Comparison of ENCODE assay signal across 8 cellular contexts in the genomic region with DNA sequence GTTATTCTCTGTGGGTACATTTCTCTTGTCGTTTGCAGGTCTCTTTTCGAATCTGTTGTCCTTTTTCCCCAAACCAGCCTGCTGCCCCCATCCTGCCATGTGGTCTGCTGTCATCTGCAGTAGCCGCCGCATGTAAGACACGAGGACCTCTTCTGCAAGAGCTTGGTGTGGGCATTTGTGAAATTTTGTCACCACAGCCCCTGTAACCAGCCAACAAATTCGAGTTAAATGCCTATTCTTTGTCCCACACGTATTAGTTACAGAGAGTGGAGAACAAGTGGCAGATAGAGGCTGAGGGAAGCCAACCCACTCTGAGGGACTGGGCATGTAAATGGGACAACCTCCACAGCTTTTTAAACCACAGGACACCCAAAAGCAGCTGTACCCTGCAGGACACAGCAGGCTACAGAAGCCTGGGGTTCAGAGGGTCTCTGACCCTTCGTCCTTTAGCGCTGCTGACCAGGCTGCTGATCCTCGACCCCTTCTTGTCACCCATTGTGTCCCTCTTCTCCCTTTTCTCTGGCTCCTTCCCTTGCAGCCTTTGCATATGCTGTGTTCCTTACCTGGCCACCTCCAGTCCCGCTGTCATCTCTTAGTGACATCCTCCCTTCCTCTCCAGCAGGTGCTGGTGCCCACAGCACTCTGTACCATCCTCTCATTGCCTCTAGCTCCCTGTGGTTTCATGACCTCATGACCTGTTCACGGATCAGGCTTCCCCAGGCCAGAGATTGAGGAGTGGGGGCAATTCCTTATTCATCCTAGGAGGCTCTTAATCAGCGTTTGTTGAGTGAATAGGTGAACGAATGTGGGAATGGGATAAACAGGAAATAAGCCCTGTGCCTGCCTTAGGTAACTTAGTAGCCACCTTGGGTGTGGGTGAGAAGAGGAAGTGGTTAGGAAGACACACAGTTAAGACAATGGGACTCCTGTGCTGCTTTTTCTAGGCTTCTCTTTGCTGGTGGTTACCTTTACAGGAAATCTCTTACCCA. TPM values are rescaled to one million over a fixed set of nuclear protein-coding genes. Genes with fewer than 3 reads are reported as not detected.
A peak's percentile ranks its signal among the peaks of the same experiment; 100 is the strongest.
DNase-seq lines count a peak whose midpoint lies in the region; ATAC-seq and TF ChIP-seq lines count a peak whose summit lies in the region.

No MANE protein-coding gene starts in this region.

- intact Hi-C loops in activated CD4-positive, alpha-beta T cell treated with anti-CD3 and anti-CD28 coated beads for 36 hours (cut with DNase I, micrococcal nuclease): loop anchor here (1.0 to 10.0 kb wide), 10 partner anchors 34 to 888 kb away; a partner anchor contains a TSS

- peak overlapping the region; percentile 24 for H3K4me3 Mint-ChIP-seq in activated CD4-positive, alpha-beta T cell treated with anti-CD3 and anti-CD28 coated beads for 36 hours
- peak overlapping the region; percentile 62 to 64 for H3K4me3 Mint-ChIP-seq in activated T-cell treated with anti-CD3 and anti-CD28 coated beads, Interleukin-2, amount 50 U/mL, for 72 hours
- no peak overlapping the region for H3K4me3 Mint-ChIP-seq in neural crest cell

- H3K9me3 Mint-ChIP-seq in activated CD4-positive, alpha-beta T cell treated with anti-CD3 and anti-CD28 coated beads for 36 hours (ENCODE audit: low read depth): no peaks in the 10 kb centered on the region
- H3K9me3 Mint-ChIP-seq in activated T-cell treated with anti-CD3 and anti-CD28 coated beads, Interleukin-2, amount 50 U/mL, for 72 hours: no peaks in the 10 kb centered on the region
- no peaks in the 10 kb centered on the region for H3K9me3 Mint-ChIP-seq in neural crest cell

- peaks cover 91% of the 10 kb centered on the region for H3K4me1 Mint-ChIP-seq in activated CD4-positive, alpha-beta T cell treated with anti-CD3 and anti-CD28 coated beads for 36 hours
- H3K4me1 Mint-ChIP-seq in activated T-cell treated with anti-CD3 and anti-CD28 coated beads, Interleukin-2, amount 50 U/mL, for 72 hours (ENCODE audit: low read depth): peaks cover 93% of the 10 kb centered on the region
- peaks cover 47% of the 10 kb centered on the region for H3K4me1 Mint-ChIP-seq in neural crest cell

- H3K36me3 Mint-ChIP-seq in activated CD4-positive, alpha-beta T cell treated with anti-CD3 and anti-CD28 coated beads for 36 hours (ENCODE audit: low read depth): peaks cover 6% of the 10 kb centered on the region
- H3K36me3 Mint-ChIP-seq in activated T-cell treated with anti-CD3 and anti-CD28 coated beads, Interleukin-2, amount 50 U/mL, for 72 hours (ENCODE audit: insufficient read depth in 2 of 2): no peaks in the 10 kb centered on the region
- peaks cover 4% of the 10 kb centered on the region for H3K36me3 Mint-ChIP-seq in neural crest cell (ENCODE audit: low read depth)

- peak; percentile 20 for TF ChIP-seq CTCF in neural crest cell (conservative IDR thresholded peaks at IDR 0.05)

- H3K27me3 Mint-ChIP-seq in activated CD4-positive, alpha-beta T cell treated with anti-CD3 and anti-CD28 coated beads for 36 hours: no peaks in the 10 kb centered on the region
- no peaks in the 10 kb centered on the region for H3K27me3 Mint-ChIP-seq in activated T-cell treated with anti-CD3 and anti-CD28 coated beads, Interleukin-2, amount 50 U/mL, for 72 hours (ENCODE audit: low read depth)
- H3K27me3 Mint-ChIP-seq in neural crest cell (ENCODE audit: low read depth): no peaks in the 10 kb centered on the region

- POLR2A ChIA-PET in activated CD4-positive, alpha-beta T cell treated with anti-CD3 and anti-CD28 coated beads for 36 hours (lab: Charles Lee): interaction anchor here (0.9 kb wide), 3 partner anchors 13 to 55 kb away, joined by 3 read pairs; no protein-coding TSS in a partner anchor

- peak; percentile 52 for DNase-seq in activated CD4-positive, alpha-beta T cell treated with anti-CD3 and anti-CD28 coated beads for 36 hours
- DNase-seq in activated CD4-positive, alpha-beta T cell treated with anti-CD3 and anti-CD28 coated beads, Interleukin-2, amount 50 U/mL, for 4 hours: no peak
- DNase-seq in LoVo (ENCODE audit: low spot score): peak; percentile 69
- DNase-seq in activated T-cell treated with anti-CD3 and anti-CD28 coated beads, Interleukin-2, amount 50 U/mL, for 72 hours: peak; percentile 34 to 38
- DNase-seq in neural crest cell (ENCODE audit: low read depth, low spot score): no peak
- DNase-seq in medulla oblongata (ENCODE audit: extremely low spot score): no peak
- DNase-seq in putamen (ENCODE audit: low spot score): no peak

- CTCF ChIA-PET in activated CD4-positive, alpha-beta T cell treated with anti-CD3 and anti-CD28 coated beads for 36 hours (lab: Charles Lee): interaction anchor here (0.9 to 15.3 kb wide), 32 partner anchors 10 to 652 kb away, joined by 3 to 405 read pairs (median 4); a partner anchor contains a TSS

- peak overlapping the region; percentile 65 for H3K27ac Mint-ChIP-seq in activated CD4-positive, alpha-beta T cell treated with anti-CD3 and anti-CD28 coated beads for 36 hours
- H3K27ac Mint-ChIP-seq in activated T-cell treated with anti-CD3 and anti-CD28 coated beads, Interleukin-2, amount 50 U/mL, for 72 hours: peak overlapping the region; percentile 85
- no peak overlapping the region for H3K27ac Mint-ChIP-seq in neural crest cell (ENCODE audit: unreplicated experiment)

- ATAC-seq in activated CD4-positive, alpha-beta T cell treated with anti-CD3 and anti-CD28 coated beads for 36 hours: peak; percentile 63
- peak; percentile 63 to 64 for ATAC-seq in activated T-cell treated with anti-CD3 and anti-CD28 coated beads, Interleukin-2, amount 50 U/mL, for 72 hours (replicated peaks in 1 of 2)
- no peak for ATAC-seq in HG03045 (IDR thresholded peaks at IDR 0.05; ENCODE audit: unreplicated experiment)

RNA-seq across cellular contexts. Expression of a gene that starts 35.3 kb away (rescaled TPM):
- 1 to 10 TPM; 7.8 to 7.9 TPM for total RNA-seq in activated CD4-positive, alpha-beta T cell treated with anti-CD3 and anti-CD28 coated beads for 36 hours
- 1 to 10 TPM; 7.0 to 8.6 TPM for total RNA-seq in activated T-cell treated with anti-CD3 and anti-CD28 coated beads, Interleukin-2, amount 50 U/mL, for 72 hours
- 36.8 and 37.7 TPM in 2 replicates for total RNA-seq in neural crest cell

Comparison
In these comparisons a context has a peak if more than half of its experiments do, and no peak if none do; other contexts are left out.
1. DNase-seq: peak in activated CD4-positive, alpha-beta T cell treated with anti-CD3 and anti-CD28 coated beads for 36 hours (single experiment), LoVo (single experiment) and activated T-cell treated with anti-CD3 and anti-CD28 coated beads, Interleukin-2, amount 50 U/mL, for 72 hours (2 of 2); none in activated CD4-positive, alpha-beta T cell treated with anti-CD3 and anti-CD28 coated beads, Interleukin-2, amount 50 U/mL, for 4 hours (0 of 2), neural crest cell (single experiment), medulla oblongata (single experiment) and putamen (single experiment).